ENCODE assay signal across 20 cellular contexts in genomic region chr1:61225478-61225877, GRCh38.
"Had no signal": no experiment of that assay in that cellular context is flagged by ENCODE, and none has a peak within 500 bp of the region (broad histone marks: within the 10 kb centered on the region; RNA-seq: fewer than 3 reads in every experiment).

No MANE protein-coding gene starts in this region.

- DNase-seq: colonic mucosa; cortex of kidney; effector CD8-positive, alpha-beta T cell; foreskin keratinocyte; head of caudate nucleus; heart right ventricle; hippocampal formation; left cardiac atrium; left lung; left ventricle myocardium superior; lower lobe of right lung; mesenchymal stem cell; midbrain; naive thymus-derived CD4-positive, alpha-beta T cell had no signal

- H3K4me3 Mint-ChIP-seq: dendritic cell treated with granulocyte-macrophage colony-stimulating factor and Interleukin-4, amounts not matched to agents 40 ng/mL and 50 ng/mL, for 4 days; naive thymus-derived CD4-positive, alpha-beta T cell had no signal

- H3K4me3 ChIP-seq: colonic mucosa, esophagus muscularis mucosa, gastroesophageal sphincter, heart right ventricle, left lung, lower lobe of right lung had no signal

- H3K9me3 Mint-ChIP-seq: dendritic cell treated with granulocyte-macrophage colony-stimulating factor and Interleukin-4, amounts not matched to agents 40 ng/mL and 50 ng/mL, for 4 days; naive thymus-derived CD4-positive, alpha-beta T cell had no signal

- H3K27me3 Mint-ChIP-seq: dendritic cell treated with granulocyte-macrophage colony-stimulating factor and Interleukin-4, amounts not matched to agents 40 ng/mL and 50 ng/mL, for 4 days had no signal

- H3K27ac Mint-ChIP-seq: dendritic cell treated with granulocyte-macrophage colony-stimulating factor and Interleukin-4, amounts not matched to agents 40 ng/mL and 50 ng/mL, for 4 days; naive thymus-derived CD4-positive, alpha-beta T cell had no signal

- H3K27me3 ChIP-seq: colonic mucosa, esophagus muscularis mucosa, foreskin keratinocyte, gastroesophageal sphincter, heart right ventricle, left lung had no signal

- H3K27ac ChIP-seq: colonic mucosa, foreskin keratinocyte, left lung, lower lobe of right lung had no signal

- H3K36me3 ChIP-seq: colonic mucosa, esophagus muscularis mucosa, gastroesophageal sphincter, heart right ventricle, left lung, lower lobe of right lung had no signal

- H3K4me1 ChIP-seq: colonic mucosa had no signal

- ATAC-seq: foreskin keratinocyte; gastroesophageal sphincter; left cardiac atrium; left lung; lower lobe of right lung; naive thymus-derived CD4-positive, alpha-beta T cell had no signal

- FAIRE-seq: endothelial cell of umbilical vein, islet of Langerhans, keratinocyte had no signal

- H3K9me3 ChIP-seq: colonic mucosa, esophagus muscularis mucosa, gastroesophageal sphincter, heart right ventricle, left lung, lower lobe of right lung had no signal

- H3K36me3 Mint-ChIP-seq: naive thymus-derived CD4-positive, alpha-beta T cell had no signal
